Comparison of ENCODE assay signal across 8 cellular contexts in the genomic region with DNA sequence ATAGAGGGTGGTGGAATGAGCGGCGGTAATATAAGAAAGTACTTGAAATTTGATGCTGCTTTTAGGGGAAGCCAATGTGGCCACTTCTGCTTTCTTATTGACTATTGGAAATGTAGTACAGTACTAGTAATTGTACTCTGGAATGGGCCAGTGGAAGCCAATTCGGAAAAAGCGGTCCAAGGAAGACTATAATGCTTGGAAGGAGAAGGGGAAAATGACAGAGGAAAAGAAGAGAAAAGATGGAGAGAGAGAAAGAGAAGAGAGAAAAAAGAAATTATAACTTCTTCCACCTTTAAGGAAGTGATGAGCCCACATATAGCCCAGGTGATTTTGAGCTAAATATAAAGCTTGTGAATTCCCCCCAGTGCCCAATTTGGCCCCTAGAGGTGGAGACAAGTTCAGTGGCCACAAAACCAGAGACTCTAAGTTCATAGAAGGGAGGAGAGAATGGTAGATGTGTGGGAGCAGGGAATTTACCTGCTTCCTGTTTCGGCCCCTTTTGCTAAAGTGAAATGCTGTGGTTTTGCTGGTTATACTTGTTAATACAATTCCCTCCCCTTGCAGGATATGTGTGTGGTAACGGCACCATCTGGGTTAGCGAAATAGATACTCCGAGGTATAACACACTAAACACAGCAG. TPM values are rescaled to one million over a fixed set of nuclear protein-coding genes. Genes with fewer than 3 reads are reported as not detected.
DNase-seq lines count a peak whose midpoint lies in the region; ATAC-seq and TF ChIP-seq lines count a peak whose summit lies in the region.

No MANE protein-coding gene starts in this region.

- H3K27ac ChIP-seq in transverse colon (no peak overlapping the region), osteoblast (ENCODE audit: low read depth, low read length) (no peak overlapping the region)

- in situ Hi-C loops in transverse colon (cut with MboI; ENCODE audit: low pct_ligation_motif_present in 1 of 4, low pct_unique_long_range_greater_than_20kb in 1 of 4, low sequenced_read_pairs in 3 of 4) = no loop called here

- H3K4me1 ChIP-seq in transverse colon = peaks cover 0 to 8% (median 0%) of the 10 kb centered on the region in 4 donors
- no peaks in the 10 kb centered on the region for H3K4me1 ChIP-seq in osteoblast (ENCODE audit: insufficient read depth, low read length)

- H3K27me3 ChIP-seq in transverse colon (no peaks in the 10 kb centered on the region), osteoblast (ENCODE audit: insufficient read depth, low read length) (no peaks in the 10 kb centered on the region)

- TF ChIP-seq CTCF in NB4 (IDR thresholded peaks at IDR 0.05; ENCODE audit: low read depth, low read length) = no peak
- TF ChIP-seq CTCF in transverse colon (IDR thresholded peaks at IDR 0.05) = no peak
- no peak for TF ChIP-seq CTCF in osteoblast (IDR thresholded peaks at IDR 0.05; ENCODE audit: extremely low read depth, low read depth, low read length)

- no peaks in the 10 kb centered on the region for H3K79me2 ChIP-seq in osteoblast (ENCODE audit: insufficient read depth, low read length)

- WGBS in transverse colon (ENCODE audit: low coverage in 1 of 2), 2 donors = 73 to 79% methylated on average over 5 to 8 of the region's 8 CpGs

- no peak overlapping the region for H3K4me3 ChIP-seq in NB4 (ENCODE audit: low read depth, low read length)
- H3K4me3 ChIP-seq in transverse colon = no peak overlapping the region
- H3K4me3 ChIP-seq in osteoblast (ENCODE audit: insufficient read depth, low read length) = no peak overlapping the region

- no peak for TF ChIP-seq EP300 in transverse colon (IDR thresholded peaks at IDR 0.05; ENCODE audit: low read depth)

- peak; percentile 81 for DNase-seq in H4 (ENCODE audit: low spot score)
- DNase-seq in NB4 (ENCODE audit: low read depth) = peak; percentile 68
- peak; percentile 22 for DNase-seq in effector CD4-positive, alpha-beta T cell
- DNase-seq in NCI-H748 (lab: John Stamatoyannopoulos, UW; ENCODE audit: unreplicated experiment) = no peak
- DNase-seq in SHP77 treated with DMSO at 0.1 percent for 48 hours (lab: John Stamatoyannopoulos, UW) = no peak
- no peak for DNase-seq in transverse colon
- no peak for DNase-seq in osteoblast (ENCODE audit: insufficient read length, low spot score, missing footprints)

- H3K9me3 ChIP-seq in transverse colon (no peaks in the 10 kb centered on the region), osteoblast (ENCODE audit: low read depth, low read length) (no peaks in the 10 kb centered on the region)

- H4K20me1 ChIP-seq in osteoblast (ENCODE audit: insufficient read depth, low read length) = no peaks in the 10 kb centered on the region

- intact Hi-C loops in transverse colon (cut with DNase I; ENCODE audit: low total_unique reads) = no loop called here

- TF ChIP-seq POLR2A in NB4 (IDR thresholded peaks at IDR 0.05; ENCODE audit: extremely low read depth, insufficient read length) (no peak), transverse colon (IDR thresholded peaks at IDR 0.05) (no peak)

- ATAC-seq in GM18502 (IDR thresholded peaks at IDR 0.05; ENCODE audit: poor library complexity, unreplicated experiment) = peak; percentile 69

- H3K4me2 ChIP-seq in osteoblast (ENCODE audit: insufficient read depth, low read length) = no peak overlapping the region

- H2AFZ ChIP-seq in osteoblast (ENCODE audit: low read length) = no peak overlapping the region

- H3K36me3 ChIP-seq in transverse colon (no peaks in the 10 kb centered on the region), osteoblast (ENCODE audit: insufficient read depth, low read length) (no peaks in the 10 kb centered on the region)

RNA-seq across cellular contexts. Expression of gene DUSP10, which starts 35.7 kb away (rescaled TPM):
- 17.1 and 19.6 TPM in 2 replicates for total RNA-seq in H4 (2014; rRNA removed; shearing (Covaris generic))
- total RNA-seq in transverse colon (1 to 10 TPM; 1.6 to 7.2 (median 4.9) TPM), osteoblast (62.2 and 69.5 TPM in 2 replicates)

Comparison
In these comparisons a context has a peak if more than half of its experiments do, and no peak if none do; other contexts are left out.
1. DNase-seq: peak in H4 (single experiment), NB4 (single experiment) and effector CD4-positive, alpha-beta T cell (single experiment); none in NCI-H748 (single experiment), SHP77 treated with DMSO at 0.1 percent for 48 hours (single experiment), transverse colon (single experiment) and osteoblast (single experiment).